Comparison of ENCODE assay signal across 1 cellular context in the genomic region with DNA sequence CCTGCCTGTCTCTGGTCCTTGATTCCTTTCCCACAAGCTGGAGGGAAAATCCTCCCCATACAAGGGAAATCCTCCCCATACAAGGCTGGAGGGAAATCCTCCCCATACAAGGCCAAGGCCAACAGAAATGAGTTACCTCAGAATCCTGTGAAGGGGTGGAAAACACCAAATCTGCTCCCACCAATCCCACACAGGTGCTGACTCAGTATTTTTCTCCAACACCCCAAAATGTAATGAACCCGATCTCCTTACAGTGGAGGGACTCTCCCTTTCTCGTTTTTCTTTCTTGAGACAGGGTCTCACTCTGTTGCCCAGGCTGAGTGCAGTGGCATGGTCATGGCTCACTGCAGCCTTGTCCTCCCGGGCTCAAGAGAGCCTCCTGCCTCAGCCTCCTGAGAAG.
A peak's percentile ranks its signal among the peaks of the same experiment; 100 is the strongest.
TF ChIP-seq lines count a peak whose summit lies in the region.

No MANE protein-coding gene starts in this region.

TF ChIP-seq in H1, 55 proteins besides CTCF, POLR2A, EP300 and RAD21:
- TF ChIP-seq SP1 (IDR thresholded peaks at IDR 0.05; ENCODE audit: low read depth, low read length) (no peak), MAX (IDR thresholded peaks at IDR 0.05) (no peak), MAFK (IDR thresholded peaks at IDR 0.05; ENCODE audit: low read depth, low read length) (0 out of 2 replicates have a peak, but pooled peaks have one; percentile 11), RNF2 (IDR thresholded peaks at IDR 0.05; ENCODE audit: borderline replicate concordance, low read depth, low read length, missing control alignments, poor library complexity, severe bottlenecking) (no peak), CTBP2 (IDR thresholded peaks at IDR 0.05; ENCODE audit: borderline replicate concordance, insufficient read depth, insufficient read length, low read length) (no peak), CHD1 (IDR thresholded peaks at IDR 0.05; ENCODE audit: low read depth, low read length) (no peak), TCF12 (IDR thresholded peaks at IDR 0.05; ENCODE audit: low read depth, low read length) (no peak)
